ENCODE assay signal across 17 cellular contexts in the genomic region with DNA sequence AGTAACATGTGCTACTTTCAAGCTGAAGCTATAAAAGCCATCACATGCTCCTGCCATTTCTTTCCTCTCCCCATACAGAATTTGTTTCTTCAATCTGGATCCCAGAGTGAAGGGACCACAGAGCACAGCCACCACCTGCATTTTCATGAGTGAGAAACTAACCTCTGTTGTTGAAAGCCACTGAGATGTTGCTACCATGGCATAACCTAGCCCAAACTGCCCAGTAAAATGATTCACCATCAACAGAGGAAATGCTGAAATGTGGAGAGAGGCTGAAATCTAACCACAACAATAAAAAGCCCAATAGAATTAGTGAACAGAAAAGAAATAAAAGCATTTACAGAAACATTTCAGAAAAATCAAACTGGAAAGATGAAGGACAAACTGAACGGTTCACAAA.
DNase-seq lines count a peak whose midpoint lies in the region; ATAC-seq and TF ChIP-seq lines count a peak whose summit lies in the region.
"Had no signal": no experiment of that assay in that cellular context is flagged by ENCODE, and none has a peak within 500 bp of the region (broad histone marks: within the 10 kb centered on the region; RNA-seq: fewer than 3 reads in every experiment).

No MANE protein-coding gene starts in this region.

- no peaks in the 10 kb centered on the region for H3K27me3 ChIP-seq in GM23248 (replicated peaks; ENCODE audit: insufficient read depth)
- no peaks in the 10 kb centered on the region for H3K27me3 ChIP-seq in mesenchymal stem cell (ENCODE audit: control insufficient read depth in 1 of 2, insufficient read depth in 1 of 2, low read length in 2 of 2)
- peaks cover 3% of the 10 kb centered on the region for H3K27me3 ChIP-seq in CD8-positive, alpha-beta T cell (ENCODE audit: insufficient read depth, low read length)

- no peak overlapping the region for H2BK12ac ChIP-seq in mesenchymal stem cell (ENCODE audit: low read length in 2 of 2)

- H4K20me1 ChIP-seq in GM23248 (ENCODE audit: insufficient read depth): no peaks in the 10 kb centered on the region

- CTCF ChIA-PET in CD8-positive, alpha-beta T cell (lab: Charles Lee): no interaction called here

- no peak overlapping the region for H3K14ac ChIP-seq in mesenchymal stem cell (ENCODE audit: low read length in 2 of 2)

- H3K36me3 ChIP-seq in GM23248 (ENCODE audit: low read depth) (no peaks in the 10 kb centered on the region), mesenchymal stem cell (ENCODE audit: control insufficient read depth in 1 of 2, insufficient read depth in 2 of 2, low read depth in 1 of 2, low read length in 2 of 2) (peaks cover 0 to 9% of the 10 kb centered on the region in 2 experiments)
- no peaks in the 10 kb centered on the region for H3K36me3 ChIP-seq in CD8-positive, alpha-beta T cell (ENCODE audit: insufficient read depth, low read length)

- POLR2A ChIA-PET in CD8-positive, alpha-beta T cell (lab: Charles Lee): no interaction called here

- no peak overlapping the region for H3K23ac ChIP-seq in mesenchymal stem cell (ENCODE audit: low read length in 2 of 2)

- H4K8ac ChIP-seq in mesenchymal stem cell (ENCODE audit: low read length): no peak overlapping the region

- H3F3A ChIP-seq in GM23248 (ENCODE audit: insufficient read depth): peaks cover 30% of the 10 kb centered on the region

- no peaks in the 10 kb centered on the region for H3K79me2 ChIP-seq in GM23248 (ENCODE audit: insufficient read depth)

- H3K79me1 ChIP-seq in mesenchymal stem cell (replicated peaks; ENCODE audit: low read length, poor library complexity, severe bottlenecking): no peaks in the 10 kb centered on the region

- H3K4me3 ChIP-seq in AG10803 (ENCODE audit: low read length): no peak overlapping the region
- H3K4me3 ChIP-seq in GM23248: peak overlapping the region; percentile 54; the same call in 1 of the 2 replicates
- H3K4me3 ChIP-seq in mesenchymal stem cell (ENCODE audit: insufficient read depth in 1 of 2, low read depth in 1 of 2, low read length in 2 of 2): no peak overlapping the region
- H3K4me3 ChIP-seq in CD8-positive, alpha-beta T cell (ENCODE audit: low read depth, low read length): no peak overlapping the region

- 96 to 97% methylated on average over 1 of the region's 1 CpG for WGBS in GM23248 (ENCODE audit: low coverage in 1 of 2, low lambda C conversion rate in 2 of 2, missing lambda C conversion rate in 2 of 2), 2 experiments
- WGBS in mesenchymal stem cell: 67% methylated on average over 1 of the region's 1 CpG

- H2AK5ac ChIP-seq in mesenchymal stem cell (ENCODE audit: low read length, severe bottlenecking): no peak overlapping the region

- H3K9me3 ChIP-seq in GM23248 (ENCODE audit: low read depth): no peaks in the 10 kb centered on the region
- H3K9me3 ChIP-seq in mesenchymal stem cell (ENCODE audit: control insufficient read depth, low read length): no peaks in the 10 kb centered on the region
- no peaks in the 10 kb centered on the region for H3K9me3 ChIP-seq in CD8-positive, alpha-beta T cell (ENCODE audit: low read length)

- no peak overlapping the region for H3K4me3 Mint-ChIP-seq in CD8-positive, alpha-beta T cell
- H3K4me3 Mint-ChIP-seq: CD14-positive monocyte had no signal

- peak overlapping the region; percentile 63 for H3K27ac ChIP-seq in GM23248
- H3K27ac ChIP-seq in angular gyrus (ENCODE audit: low read depth, low read length): peak overlapping the region; percentile 50
- no peak overlapping the region for H3K27ac ChIP-seq in mesenchymal stem cell (ENCODE audit: low read length, poor library complexity, severe bottlenecking)
- H3K27ac ChIP-seq in CD8-positive, alpha-beta T cell (ENCODE audit: low read depth, low read length): no peak overlapping the region

- H2BK15ac ChIP-seq in mesenchymal stem cell (ENCODE audit: low read depth, poor library complexity, severe bottlenecking): no peak overlapping the region

- no peak for ATAC-seq in CD8-positive, alpha-beta T cell
- ATAC-seq in HG03095 (IDR thresholded peaks at IDR 0.05; ENCODE audit: unreplicated experiment): no peak
- ATAC-seq: Right ventricle myocardium inferior had no signal

- DNase-seq in AG10803 (ENCODE audit: low read depth) (peak; percentile 61), GM23248 (peak; percentile 70), mesenchymal stem cell (no peak), NCI-H128 (lab: John Stamatoyannopoulos, UW; ENCODE audit: unreplicated experiment) (no peak)
- DNase-seq in CD8-positive, alpha-beta T cell: no peak
- no peak for DNase-seq in stimulated activated CD8-positive, alpha-beta memory T cell treated with anti-CD3 and anti-CD28 coated beads, Interleukin-4, amount 100 ng/mL, for 48 hours
- DNase-seq: Karpas-422, NCI-H1436, NCI-H187 treated with DMSO at 0.1 percent for 48 hours, NCI-H2107, NCI-H446 treated with DMSO at 0.1 percent for 48 hours, NCI-H526 treated with DMSO at 0.1 percent for 48 hours, SW 1271 had no signal

- no peak for TF ChIP-seq CTCF in AG10803 (conservative IDR thresholded peaks at IDR 0.05; ENCODE audit: low read length)
- TF ChIP-seq CTCF in CD8-positive, alpha-beta T cell (IDR thresholded peaks at IDR 0.05): no peak

- H2BK5ac ChIP-seq in mesenchymal stem cell (ENCODE audit: low read depth, low read length, poor library complexity, severe bottlenecking): no peak overlapping the region

- H3K9me2 ChIP-seq in GM23248 (ENCODE audit: insufficient read depth): no peaks in the 10 kb centered on the region

- H3K9ac ChIP-seq in GM23248 (0 out of 2 replicates have a peak overlapping the region, but pooled peaks have one; percentile 5), mesenchymal stem cell (ENCODE audit: low read length) (peak overlapping the region; percentile 80)

- no peak overlapping the region for H3K27ac Mint-ChIP-seq in CD8-positive, alpha-beta T cell
- H3K27ac Mint-ChIP-seq: CD14-positive monocyte had no signal

- no peaks in the 10 kb centered on the region for H3K9me3 Mint-ChIP-seq in CD8-positive, alpha-beta T cell

- peak overlapping the region; percentile 75 for H3K4me2 ChIP-seq in GM23248 (ENCODE audit: unreplicated experiment)
- no peak overlapping the region for H3K4me2 ChIP-seq in mesenchymal stem cell (ENCODE audit: low read length, poor library complexity, severe bottlenecking)

- in situ Hi-C loops in GM23248 (cut with MboI): no loop called here

- no peak overlapping the region for H2BK120ac ChIP-seq in mesenchymal stem cell (ENCODE audit: low read depth, low read length)

- intact Hi-C loops in CD8-positive, alpha-beta T cell (cut with DNase I, micrococcal nuclease): no loop called here

- H3K18ac ChIP-seq in mesenchymal stem cell (ENCODE audit: low read depth in 1 of 2, low read length in 2 of 2): no peak overlapping the region

- H3K27me3 Mint-ChIP-seq in CD8-positive, alpha-beta T cell (ENCODE audit: low read depth): peaks cover 5% of the 10 kb centered on the region

- peaks cover 26% of the 10 kb centered on the region for H3K4me1 ChIP-seq in GM23248 (ENCODE audit: insufficient read depth)
- H3K4me1 ChIP-seq in mesenchymal stem cell (ENCODE audit: control insufficient read depth, insufficient read depth, low read depth, low read length): no peaks in the 10 kb centered on the region
- H3K4me1 ChIP-seq in CD8-positive, alpha-beta T cell (ENCODE audit: insufficient read depth, low read length): no peaks in the 10 kb centered on the region

- no peak overlapping the region for H3K4ac ChIP-seq in mesenchymal stem cell (ENCODE audit: low read depth in 1 of 2, low read length in 2 of 2)

- no peak overlapping the region for H4K91ac ChIP-seq in mesenchymal stem cell (ENCODE audit: low read length)

- no peaks in the 10 kb centered on the region for H3K36me3 Mint-ChIP-seq in CD8-positive, alpha-beta T cell
- H3K36me3 Mint-ChIP-seq: CD14-positive monocyte had no signal

- H2AFZ ChIP-seq in GM23248: peak overlapping the region; percentile 28
- H2AFZ ChIP-seq in mesenchymal stem cell (ENCODE audit: low read depth, low read length): no peak overlapping the region

- H3K4me1 Mint-ChIP-seq in CD8-positive, alpha-beta T cell (ENCODE audit: low read depth): no peaks in the 10 kb centered on the region
- H3K4me1 Mint-ChIP-seq: CD14-positive monocyte had no signal

Comparison
In these comparisons a context has a peak if more than half of its experiments do, and no peak if none do; other contexts are left out.
1. DNase-seq: peak in AG10803 (single experiment) and GM23248 (single experiment); none in mesenchymal stem cell (single experiment), CD8-positive, alpha-beta T cell (0 of 7), NCI-H128 (single experiment) and stimulated activated CD8-positive, alpha-beta memory T cell treated with anti-CD3 and anti-CD28 coated beads, Interleukin-4, amount 100 ng/mL, for 48 hours (single experiment).
2. H3K27ac ChIP-seq: peak in GM23248 (single experiment) and angular gyrus (single experiment); none in mesenchymal stem cell (single experiment) and CD8-positive, alpha-beta T cell (single experiment).